In the genomic region with DNA sequence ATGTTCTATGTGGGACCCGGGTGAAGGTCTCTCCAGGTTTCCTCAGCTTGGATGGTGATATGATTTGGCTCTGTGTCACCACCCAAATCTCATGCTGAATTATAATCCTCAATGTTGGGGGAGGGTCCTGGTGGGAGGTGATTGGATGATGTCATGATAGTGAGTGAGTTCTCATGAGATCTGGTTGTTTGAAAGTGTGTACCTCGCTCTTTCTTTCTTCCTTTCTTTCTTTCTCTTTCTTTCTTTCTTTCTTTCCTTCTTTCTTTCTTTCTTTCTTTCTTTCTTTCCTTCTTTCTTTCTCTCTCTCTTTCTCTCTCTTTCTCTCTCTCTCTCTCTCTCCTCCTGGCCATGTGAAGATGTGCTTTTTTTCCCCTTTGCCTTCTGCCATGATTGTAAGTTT, we compare ENCODE assay signal across 15 cellular contexts. TPM values are rescaled to one million over a fixed set of nuclear protein-coding genes. Genes with fewer than 3 reads are reported as not detected.
A peak's percentile ranks its signal among the peaks of the same experiment; 100 is the strongest.
DNase-seq lines count a peak whose midpoint lies in the region; ATAC-seq, FAIRE-seq and TF ChIP-seq lines count a peak whose summit lies in the region.
"Not testable (repeated sequence)": the region's sequence is repeated elsewhere in the genome, so short reads cannot be mapped to it uniquely, and the experiment has no call there.
"Had no signal": no experiment of that assay in that cellular context is flagged by ENCODE, and none has a peak within 500 bp of the region (broad histone marks: within the 10 kb centered on the region; RNA-seq: fewer than 3 reads in every experiment).

No MANE protein-coding gene starts in this region.

- not testable (repeated sequence) for DNase-seq in A549 (ENCODE audit: low read depth in 1 of 2, low spot score in 1 of 2); Calu3; PC-3; Panc1 (ENCODE audit: low read depth, low spot score); bronchial epithelial cell (ENCODE audit: low read depth)

- peak overlapping the region; percentile 69 for H3K27ac Mint-ChIP-seq in Calu3 (ENCODE audit: unreplicated experiment)
- peak overlapping the region; percentile 52 for H3K27ac Mint-ChIP-seq in activated naive CD4-positive, alpha-beta T cell treated with anti-CD3 and anti-CD28 coated beads, Interleukin-2, amount 50 U/mL, for 24 hours

- FAIRE-seq in A549 (lab: Jason Lieb, UNC): not testable (repeated sequence)
- FAIRE-seq in bronchial epithelial cell (lab: Jason Lieb, UNC): peak; percentile 88

- CTCF ChIA-PET in A549 (lab: Yijun Ruan, JAX); Calu3 (lab: Charles Lee); PC-3 (lab: Charles Lee); Panc1 (lab: Charles Lee): not testable (repeated sequence)

- H3K27me3 Mint-ChIP-seq in Calu3 (ENCODE audit: unreplicated experiment); activated naive CD4-positive, alpha-beta T cell treated with anti-CD3 and anti-CD28 coated beads, Interleukin-2, amount 50 U/mL, for 24 hours: not testable (repeated sequence)

- H3K9me3 Mint-ChIP-seq in Calu3 (ENCODE audit: low read depth, unreplicated experiment); activated naive CD4-positive, alpha-beta T cell treated with anti-CD3 and anti-CD28 coated beads, Interleukin-2, amount 50 U/mL, for 24 hours: not testable (repeated sequence)

- H3K27me3 ChIP-seq in PC-3 (ENCODE audit: low read length); Panc1 (ENCODE audit: control insufficient read depth, insufficient read depth, low read length); bronchial epithelial cell (ENCODE audit: control insufficient read depth, insufficient read depth, low read length): not testable (repeated sequence)

- H2AFZ ChIP-seq in PC-3 (ENCODE audit: low read length): not testable (repeated sequence)

- BruUV-seq in Calu3 (replicated peaks; lab: Mats Ljungman, UMichigan); PC-3 (replicated peaks; lab: Mats Ljungman, UMichigan); Panc1 (replicated peaks; lab: Mats Ljungman, UMichigan): not testable (repeated sequence)

- TF ChIP-seq RAD21 in A549 (conservative IDR thresholded peaks at IDR 0.05 in 1 of 2, IDR thresholded peaks at IDR 0.05 in 1 of 2): not testable (repeated sequence)

- TF ChIP-seq POLR2A in A549 (IDR thresholded peaks at IDR 0.05; ENCODE audit: low read length): not testable (repeated sequence)

- H3K4me1 ChIP-seq in A549: peaks cover 37% of the 10 kb centered on the region
- H3K4me1 ChIP-seq in PC-3 (ENCODE audit: insufficient read depth, low read length): peaks cover 46% of the 10 kb centered on the region
- peaks cover 32% of the 10 kb centered on the region for H3K4me1 ChIP-seq in Panc1 (ENCODE audit: control insufficient read depth, insufficient read depth, low read length)

- H4K20me1 ChIP-seq in PC-3 (ENCODE audit: low read length): not testable (repeated sequence)

- in situ Hi-C loops in Panc1 (cut with HindIII; ENCODE audit: low pct_unique_long_range_greater_than_20kb, low sequenced_read_pairs): not testable (repeated sequence)

- POLR2A ChIA-PET in A549 (lab: Yijun Ruan, JAX); PC-3 (lab: Charles Lee; ENCODE audit: unreplicated experiment); Panc1 (lab: Charles Lee): not testable (repeated sequence)

- not testable (repeated sequence) for H3K9me2 ChIP-seq in PC-3 (replicated peaks; ENCODE audit: low read length)

- H3K9ac ChIP-seq in PC-3 (ENCODE audit: low read length): peak overlapping the region; percentile 44

- not testable (repeated sequence) for TF ChIP-seq CTCF in A549 (IDR thresholded peaks at IDR 0.05); Calu3 (IDR thresholded peaks at IDR 0.05; ENCODE audit: unreplicated experiment); PC-3 (conservative IDR thresholded peaks at IDR 0.05; ENCODE audit: low read depth, low read length); Panc1 (IDR thresholded peaks at IDR 0.05); bronchial epithelial cell (IDR thresholded peaks at IDR 0.05; ENCODE audit: insufficient read depth, low read length, severe bottlenecking)

- WGBS in A549 (ENCODE audit: missing lambda C conversion rate): 74% methylated on average over 2 of the region's 2 CpGs

- not testable (repeated sequence) for H3F3A ChIP-seq in PC-3 (ENCODE audit: low read length, unreplicated experiment)

- H3K36me3 Mint-ChIP-seq in Calu3 (ENCODE audit: insufficient read depth, unreplicated experiment); activated naive CD4-positive, alpha-beta T cell treated with anti-CD3 and anti-CD28 coated beads, Interleukin-2, amount 50 U/mL, for 24 hours: not testable (repeated sequence)

- not testable (repeated sequence) for ATAC-seq in A549, PC-3
- ATAC-seq in Panc1: 0 out of 2 replicates have a peak, but pooled peaks have one; percentile 2

- not testable (repeated sequence) for H3K9me3 ChIP-seq in A549; PC-3 (ENCODE audit: low read length); Panc1 (ENCODE audit: control insufficient read depth, insufficient read depth, low read depth, low read length)

- not testable (repeated sequence) for H3K4me3 Mint-ChIP-seq in Calu3 (ENCODE audit: low read depth, unreplicated experiment); activated naive CD4-positive, alpha-beta T cell treated with anti-CD3 and anti-CD28 coated beads, Interleukin-2, amount 50 U/mL, for 24 hours

- H3K79me2 ChIP-seq in PC-3 (ENCODE audit: low read length): not testable (repeated sequence)

- intact Hi-C loops in Calu3 (cut with micrococcal nuclease; ENCODE audit: unreplicated experiment); PC-3 (cut with micrococcal nuclease); Panc1 (cut with micrococcal nuclease; ENCODE audit: unreplicated experiment): not testable (repeated sequence)

- not testable (repeated sequence) for TF ChIP-seq EP300 in A549 (IDR thresholded peaks at IDR 0.05)

- peak overlapping the region; percentile 47 for H3K4me2 ChIP-seq in A549
- not testable (repeated sequence) for H3K4me2 ChIP-seq in PC-3 (ENCODE audit: low read length)

- H3K4me3 ChIP-seq in A549; PC-3 (ENCODE audit: low read length); Panc1 (ENCODE audit: low read depth in 2 of 2, low read length in 2 of 2); bronchial epithelial cell (ENCODE audit: low read depth, low read length): not testable (repeated sequence)

- H3K4me1 Mint-ChIP-seq in Calu3 (ENCODE audit: low read depth, unreplicated experiment): peaks cover 32% of the 10 kb centered on the region
- not testable (repeated sequence) for H3K4me1 Mint-ChIP-seq in activated naive CD4-positive, alpha-beta T cell treated with anti-CD3 and anti-CD28 coated beads, Interleukin-2, amount 50 U/mL, for 24 hours

- peak overlapping the region; percentile 39 to 49; a peak in 2 of 6 replicates for H3K27ac ChIP-seq in A549
- H3K27ac ChIP-seq in PC-3 (ENCODE audit: low read length): peak overlapping the region; percentile 99
- peak overlapping the region; percentile 86 for H3K27ac ChIP-seq in Panc1 (ENCODE audit: low read length)

- not testable (repeated sequence) for H3K36me3 ChIP-seq in PC-3 (ENCODE audit: low read depth, low read length); Panc1 (ENCODE audit: control insufficient read depth, insufficient read depth, low read length); bronchial epithelial cell (ENCODE audit: control insufficient read depth, insufficient read depth, low read length)

RNA-seq across cellular contexts. Expression of a gene that starts 27.0 kb away (rescaled TPM):
- polyA plus RNA-seq in A549 (2011; rRNA removed) (572 and 582 TPM in 2 replicates), A549 (2017; fragmentation: RNase III; extraction: RNeasy Plus Mini Kit Qiagen cat#74134 plus additional on column Dnase treatment) (482 to 521 TPM (median 493 TPM) in 3 replicates)
- 203 and 213 TPM in 2 replicates for polyA plus RNA-seq in A549 (2012; cell fraction: cytosol; rRNA removed)
- 126 and 251 TPM in 2 replicates for polyA plus RNA-seq in A549 (2012; cell fraction: nucleus; rRNA removed)
- polyA minus RNA-seq in A549 (2011; rRNA and poly(A)+ RNA removed): 155 and 169 TPM in 2 replicates
- total RNA-seq in Calu3 (2022) (388 and 438 TPM in 2 replicates), PC-3 (2014; rRNA removed) (349 and 414 TPM in 2 replicates), Panc1 (2021; ENCODE audit: unreplicated experiment) (500 TPM), bronchial epithelial cell (414 and 422 TPM in 2 replicates)
- polyA plus RNA-seq in Panc1 (2012; ENCODE audit: insufficient read length): 210 TPM

RNA-seq across cellular contexts. Expression of a gene that starts 30.7 kb away (rescaled TPM):
- polyA plus RNA-seq in A549 (2011; rRNA removed) (29.7 and 40.7 TPM in 2 replicates), A549 (2017; fragmentation: RNase III; extraction: RNeasy Plus Mini Kit Qiagen cat#74134 plus additional on column Dnase treatment) (35.1 to 42.1 TPM (median 40.5 TPM) in 3 replicates)
- polyA plus RNA-seq in A549 (2012; cell fraction: cytosol; rRNA removed): 18.1 and 18.9 TPM in 2 replicates
- 11.1 and 16.2 TPM in 2 replicates for polyA plus RNA-seq in A549 (2012; cell fraction: nucleus; rRNA removed)
- polyA minus RNA-seq in A549 (2011; rRNA and poly(A)+ RNA removed): 2.9 and 3.1 TPM in 2 replicates
- total RNA-seq in Calu3 (2022) (16.4 and 17.1 TPM in 2 replicates), PC-3 (2014; rRNA removed) (22.8 and 26.3 TPM in 2 replicates), Panc1 (2021; ENCODE audit: unreplicated experiment) (31.7 TPM), bronchial epithelial cell (10.5 and 11.3 TPM in 2 replicates)
- polyA plus RNA-seq in Panc1 (2012; ENCODE audit: insufficient read length): 24.0 TPM

RNA-seq across cellular contexts. Expression of a gene that starts 51.2 kb away (rescaled TPM):
- polyA plus RNA-seq in A549 (2011; rRNA removed) (0.10 and 0.19 TPM in 2 replicates), A549 (2017; fragmentation: RNase III; extraction: RNeasy Plus Mini Kit Qiagen cat#74134 plus additional on column Dnase treatment) (not detected in 3 replicates)
- polyA plus RNA-seq in A549 (2012; cell fraction: cytosol; rRNA removed): 0.06 TPM in 1 of 2 replicates, not detected in the other
- polyA plus RNA-seq in A549 (2012; cell fraction: nucleus; rRNA removed): not detected in 2 replicates
- polyA minus RNA-seq in A549 (2011; rRNA and poly(A)+ RNA removed): not detected in 2 replicates
- total RNA-seq in Calu3 (2022) (not detected in 2 replicates), PC-3 (2014; rRNA removed) (0.40 TPM in 1 of 2 replicates, not detected in the other), Panc1 (2021; ENCODE audit: unreplicated experiment) (not detected), bronchial epithelial cell (not detected in 2 replicates)
- not detected for polyA plus RNA-seq in Panc1 (2012; ENCODE audit: insufficient read length)
- total RNA-seq: A172; A673; Caco-2; CD4-positive, alpha-beta T cell; CD8-positive, alpha-beta T cell; Daoy; G401; GM12878 had no signal
- polyA plus RNA-seq: AG04450 had no signal

RNA-seq across cellular contexts. Expression of a gene that starts 51.7 kb away (rescaled TPM):
- polyA plus RNA-seq in A549 (2011; rRNA removed) (3.6 and 6.6 TPM in 2 replicates), A549 (2017; fragmentation: RNase III; extraction: RNeasy Plus Mini Kit Qiagen cat#74134 plus additional on column Dnase treatment) (18.8 to 24.0 TPM (median 23.9 TPM) in 3 replicates)
- polyA plus RNA-seq in A549 (2012; cell fraction: cytosol; rRNA removed): 2.6 and 3.7 TPM in 2 replicates
- polyA plus RNA-seq in A549 (2012; cell fraction: nucleus; rRNA removed): 0.48 and 1.2 TPM in 2 replicates
- polyA minus RNA-seq in A549 (2011; rRNA and poly(A)+ RNA removed): 0.68 and 0.95 TPM in 2 replicates
- total RNA-seq in Calu3 (2022) (9.1 TPM in 2 replicates), PC-3 (2014; rRNA removed) (18.3 and 21.1 TPM in 2 replicates), Panc1 (2021; ENCODE audit: unreplicated experiment) (23.8 TPM), bronchial epithelial cell (3.7 and 8.4 TPM in 2 replicates)
- polyA plus RNA-seq in Panc1 (2012; ENCODE audit: insufficient read length): 57.0 TPM

Comparison
In these comparisons a context has a peak if more than half of its experiments do, and no peak if none do; other contexts are left out.
1. H3K27ac ChIP-seq: peak in every context shown above with its lines; median percentile 99 in PC-3; 86 in Panc1; 44 in A549.